In genomic region chr2:160045703-160046210, GRCh38 we compare ENCODE assay signal across 27 cellular contexts. TPM values are rescaled to one million over a fixed set of nuclear protein-coding genes. Genes with fewer than 3 reads are reported as not detected.
"Had no signal": no experiment of that assay in that cellular context is flagged by ENCODE, and none has a peak within 500 bp of the region (broad histone marks: within the 10 kb centered on the region; RNA-seq: fewer than 3 reads in every experiment).

No MANE protein-coding gene starts in this region.

- H3K79me2 ChIP-seq: hepatocyte had no signal

- H3K9me3 ChIP-seq: gastroesophageal sphincter, heart left ventricle, left lung, lower lobe of right lung, mucosa of descending colon had no signal

- H3K4me3 ChIP-seq: coronary artery, dorsolateral prefrontal cortex, gastroesophageal sphincter, heart left ventricle, hepatocyte, left lung, lower lobe of right lung, mucosa of descending colon had no signal

- FAIRE-seq: colon, endometrium, frontal cortex, islet of Langerhans, keratinocyte had no signal

- H3K4me1 Mint-ChIP-seq: immature natural killer cell, naive B cell had no signal

- H2AFZ ChIP-seq: hepatocyte had no signal

- DNase-seq: dermis blood vessel endothelial cell; dorsolateral prefrontal cortex; effector CD4-positive, alpha-beta T cell; effector memory CD4-positive, alpha-beta T cell; erythroblast; foreskin keratinocyte; heart left ventricle; hypothalamus; immature natural killer cell; left cardiac atrium; left lung; left ventricle myocardium superior; lower lobe of right lung; mesenchymal stem cell; mucosa of descending colon; naive B cell had no signal

- H3K36me3 Mint-ChIP-seq: immature natural killer cell, naive B cell had no signal

- ATAC-seq: esophagus mucosa, foreskin keratinocyte, gastroesophageal sphincter, heart left ventricle, left cardiac atrium, left lung, left ventricle myocardium superior, lower lobe of right lung, mucosa of descending colon had no signal

- H3K4me3 Mint-ChIP-seq: immature natural killer cell, mesothelial cell of epicardium, naive B cell had no signal

- H3K27ac Mint-ChIP-seq: immature natural killer cell, mesothelial cell of epicardium, naive B cell had no signal

- H3K4me1 ChIP-seq: foreskin keratinocyte, heart left ventricle, left lung, lower lobe of right lung had no signal

- H3K27ac ChIP-seq: coronary artery, dorsolateral prefrontal cortex, epithelial cell of prostate, foreskin keratinocyte, gastroesophageal sphincter, heart left ventricle, hepatocyte, left lung, lower lobe of right lung had no signal

- H3K4me2 ChIP-seq: hepatocyte had no signal

- H3K27me3 ChIP-seq: foreskin keratinocyte, gastroesophageal sphincter, heart left ventricle, hepatocyte, left lung had no signal

- H3K9me3 Mint-ChIP-seq: immature natural killer cell had no signal

- H3K36me3 ChIP-seq: left lung, lower lobe of right lung had no signal

RNA-seq across cellular contexts. Expression of gene PLA2R1, which starts 16.7 kb away (rescaled TPM):
- polyA plus RNA-seq: immature natural killer cell had no signal
